30 cellular contexts compared by ENCODE assay signal in the genomic region with DNA sequence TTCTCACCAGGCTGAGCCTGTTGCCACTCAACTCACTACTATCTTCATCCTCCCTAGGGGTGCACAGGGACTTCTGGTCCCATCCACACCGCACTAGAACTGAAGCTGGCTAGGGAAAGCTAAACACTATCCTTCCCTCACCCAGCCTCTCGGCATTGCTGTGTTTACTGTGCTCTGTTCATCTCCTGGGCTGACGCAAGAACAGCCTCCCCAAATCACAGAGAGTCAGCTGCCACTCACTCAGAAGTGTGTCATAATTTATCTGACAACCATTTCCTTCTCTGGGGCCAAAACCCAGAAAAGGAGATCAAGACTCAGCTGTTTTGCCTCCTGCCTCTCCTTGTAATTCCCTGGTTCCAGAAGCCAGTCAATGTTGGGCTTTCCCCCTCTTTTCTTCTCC.
"Had no signal": no experiment of that assay in that cellular context is flagged by ENCODE, and none has a peak within 500 bp of the region (broad histone marks: within the 10 kb centered on the region; RNA-seq: fewer than 3 reads in every experiment).

No MANE protein-coding gene starts in this region.

- H3K27ac Mint-ChIP-seq: activated CD4-positive, alpha-beta memory T cell treated with anti-CD3 and anti-CD28 coated beads for 36 hours; activated CD4-positive, alpha-beta T cell treated with anti-CD3 and anti-CD28 coated beads for 36 hours; activated CD4-positive, alpha-beta T cell treated with anti-CD3 and anti-CD28 coated beads, Interleukin-2, amount 10 ng/mL, durations not matched to agents 24 days and 14 days; activated CD8-positive, alpha-beta memory T cell treated with anti-CD3 and anti-CD28 coated beads, Interleukin-2, amount 10 ng/mL, durations not matched to agents 7 days and 5 days; activated CD8-positive, alpha-beta T cell treated with anti-CD3 and anti-CD28 coated beads, Interleukin-2, amount 10 ng/mL, durations not matched to agents 7 days and 5 days; activated naive CD4-positive, alpha-beta T cell treated with anti-CD3 and anti-CD28 coated beads, Interleukin-2, amount 10 ng/mL, durations not matched to agents 7 days and 5 days; activated naive CD4-positive, alpha-beta T cell treated with anti-CD3 and anti-CD28 coated beads, Interleukin-2, amount 50 U/mL, for 72 hours; activated naive CD8-positive, alpha-beta T cell treated with anti-CD3 and anti-CD28 coated beads, Interleukin-2, amount 10 ng/mL, durations not matched to agents 7 days and 5 days; activated T-helper 1 cell treated with anti-CD3 and anti-CD28 coated beads, Interleukin-12 subunit alpha, Interleukin-12 subunit beta, Interleukin-2, Interleukin-4 antibody, amounts not matched to agents 30 ng/mL and 10 ng/mL and 1 ng/mL, durations not matched to agents 14 hours and 24 hours and 36 hours; activated T-helper 2 cell treated with anti-CD3 and anti-CD28 coated beads, Interferon-gamma antibody, Interleukin-2, Interleukin-4, amounts not matched to agents 10 μg/mL and 5 μg/mL and 100 μg/mL, durations not matched to agents 14 hours and 24 hours and 36 hours; effector memory CD8-positive, alpha-beta T cell had no signal

- ATAC-seq: activated CD4-positive, alpha-beta T cell treated with anti-CD3 and anti-CD28 coated beads for 36 hours; activated CD8-positive, alpha-beta memory T cell treated with anti-CD3 and anti-CD28 coated beads, Interleukin-2, amount 10 ng/mL, durations not matched to agents 7 days and 5 days; activated CD8-positive, alpha-beta T cell treated with anti-CD3 and anti-CD28 coated beads, Interleukin-2, amount 10 ng/mL, durations not matched to agents 7 days and 5 days; activated naive CD4-positive, alpha-beta T cell treated with anti-CD3 and anti-CD28 coated beads, Interleukin-2, amount 50 U/mL, for 72 hours; effector memory CD8-positive, alpha-beta T cell; esophagus mucosa had no signal

- FAIRE-seq: astrocyte, colon, frontal cortex had no signal

- H3K4me3 Mint-ChIP-seq: activated CD4-positive, alpha-beta memory T cell treated with anti-CD3 and anti-CD28 coated beads for 36 hours; activated CD4-positive, alpha-beta T cell treated with anti-CD3 and anti-CD28 coated beads for 36 hours; activated CD4-positive, alpha-beta T cell treated with anti-CD3 and anti-CD28 coated beads, Interleukin-2, amount 10 ng/mL, durations not matched to agents 24 days and 14 days; activated CD8-positive, alpha-beta memory T cell treated with anti-CD3 and anti-CD28 coated beads, Interleukin-2, amount 10 ng/mL, durations not matched to agents 7 days and 5 days; activated CD8-positive, alpha-beta T cell treated with anti-CD3 and anti-CD28 coated beads, Interleukin-2, amount 10 ng/mL, durations not matched to agents 7 days and 5 days; activated naive CD4-positive, alpha-beta T cell treated with anti-CD3 and anti-CD28 coated beads, Interleukin-2, amount 10 ng/mL, durations not matched to agents 7 days and 5 days; activated naive CD8-positive, alpha-beta T cell treated with anti-CD3 and anti-CD28 coated beads, Interleukin-2, amount 10 ng/mL, durations not matched to agents 7 days and 5 days; activated T-helper 1 cell treated with anti-CD3 and anti-CD28 coated beads, Interleukin-12 subunit alpha, Interleukin-12 subunit beta, Interleukin-2, Interleukin-4 antibody, amounts not matched to agents 30 ng/mL and 10 ng/mL and 1 ng/mL, durations not matched to agents 14 hours and 24 hours and 36 hours; effector memory CD8-positive, alpha-beta T cell had no signal

- H3K4me1 Mint-ChIP-seq: activated CD4-positive, alpha-beta T cell treated with anti-CD3 and anti-CD28 coated beads for 36 hours; activated CD4-positive, alpha-beta T cell treated with anti-CD3 and anti-CD28 coated beads, Interleukin-2, amount 10 ng/mL, durations not matched to agents 24 days and 14 days; activated CD8-positive, alpha-beta memory T cell treated with anti-CD3 and anti-CD28 coated beads, Interleukin-2, amount 10 ng/mL, durations not matched to agents 7 days and 5 days; activated naive CD4-positive, alpha-beta T cell treated with anti-CD3 and anti-CD28 coated beads, Interleukin-2, amount 10 ng/mL, durations not matched to agents 7 days and 5 days; activated naive CD8-positive, alpha-beta T cell treated with anti-CD3 and anti-CD28 coated beads, Interleukin-2, amount 10 ng/mL, durations not matched to agents 7 days and 5 days had no signal

- DNase-seq: activated CD4-positive, alpha-beta memory T cell treated with anti-CD3 and anti-CD28 coated beads for 36 hours; activated CD4-positive, alpha-beta T cell treated with anti-CD3 and anti-CD28 coated beads for 36 hours; activated CD4-positive, alpha-beta T cell treated with anti-CD3 and anti-CD28 coated beads, Interleukin-2, amount 10 ng/mL, durations not matched to agents 24 days and 14 days; activated CD4-positive, CD25-positive, alpha-beta regulatory T cell; activated CD4-positive, CD25-positive, alpha-beta regulatory T cell treated with anti-CD3 and anti-CD28 coated beads, Interleukin-2, amount 50 U/mL, for 72 hours; activated CD8-positive, alpha-beta memory T cell treated with anti-CD3 and anti-CD28 coated beads, Interleukin-2, amount 10 ng/mL, durations not matched to agents 7 days and 5 days; activated CD8-positive, alpha-beta memory T cell treated with anti-CD3 and anti-CD28 coated beads, Interleukin-2, amount 50 U/mL, for 4 hours; activated CD8-positive, alpha-beta T cell treated with anti-CD3 and anti-CD28 coated beads, Interleukin-2, amount 10 ng/mL, durations not matched to agents 7 days and 5 days; activated gamma-delta T cell; activated naive CD4-positive, alpha-beta T cell; activated naive CD4-positive, alpha-beta T cell treated with anti-CD3 and anti-CD28 coated beads, Interleukin-2, amount 10 ng/mL, durations not matched to agents 7 days and 5 days; activated naive CD8-positive, alpha-beta T cell treated with anti-CD3 and anti-CD28 coated beads, Interleukin-2, amount 10 ng/mL, durations not matched to agents 7 days and 5 days; activated T-cell treated with anti-CD3 and anti-CD28 coated beads, Interleukin-2, amount 50 U/mL, for 1 hour; activated T-cell treated with anti-CD3 and anti-CD28 coated beads, Interleukin-2, amount 50 U/mL, for 48 hours; anterior cingulate cortex; brain microvascular endothelial cell; cortex of kidney; dermis blood vessel endothelial cell; effector CD4-positive, alpha-beta T cell; effector memory CD8-positive, alpha-beta T cell; foreskin fibroblast; head of caudate nucleus; T-helper 2 cell had no signal

- H3K36me3 ChIP-seq: brain microvascular endothelial cell had no signal

- H3K36me3 Mint-ChIP-seq: activated CD4-positive, alpha-beta memory T cell treated with anti-CD3 and anti-CD28 coated beads for 36 hours; activated CD8-positive, alpha-beta memory T cell treated with anti-CD3 and anti-CD28 coated beads, Interleukin-2, amount 10 ng/mL, durations not matched to agents 7 days and 5 days; activated naive CD4-positive, alpha-beta T cell treated with anti-CD3 and anti-CD28 coated beads, Interleukin-2, amount 10 ng/mL, durations not matched to agents 7 days and 5 days; activated naive CD4-positive, alpha-beta T cell treated with anti-CD3 and anti-CD28 coated beads, Interleukin-2, amount 50 U/mL, for 72 hours; activated naive CD8-positive, alpha-beta T cell treated with anti-CD3 and anti-CD28 coated beads, Interleukin-2, amount 10 ng/mL, durations not matched to agents 7 days and 5 days had no signal

- H3K9me3 Mint-ChIP-seq: activated CD4-positive, alpha-beta memory T cell treated with anti-CD3 and anti-CD28 coated beads for 36 hours; activated CD4-positive, alpha-beta T cell treated with anti-CD3 and anti-CD28 coated beads, Interleukin-2, amount 10 ng/mL, durations not matched to agents 24 days and 14 days; activated naive CD4-positive, alpha-beta T cell treated with anti-CD3 and anti-CD28 coated beads, Interleukin-2, amount 10 ng/mL, durations not matched to agents 7 days and 5 days; activated naive CD4-positive, alpha-beta T cell treated with anti-CD3 and anti-CD28 coated beads, Interleukin-2, amount 50 U/mL, for 72 hours; activated naive CD8-positive, alpha-beta T cell treated with anti-CD3 and anti-CD28 coated beads, Interleukin-2, amount 10 ng/mL, durations not matched to agents 7 days and 5 days; activated T-helper 1 cell treated with anti-CD3 and anti-CD28 coated beads, Interleukin-12 subunit alpha, Interleukin-12 subunit beta, Interleukin-2, Interleukin-4 antibody, amounts not matched to agents 30 ng/mL and 10 ng/mL and 1 ng/mL, durations not matched to agents 14 hours and 24 hours and 36 hours; activated T-helper 2 cell treated with anti-CD3 and anti-CD28 coated beads, Interferon-gamma antibody, Interleukin-2, Interleukin-4, amounts not matched to agents 10 μg/mL and 5 μg/mL and 100 μg/mL, durations not matched to agents 14 hours and 24 hours and 36 hours; effector memory CD8-positive, alpha-beta T cell had no signal

- H3K27me3 ChIP-seq: brain microvascular endothelial cell had no signal

- H3K27ac ChIP-seq: brain microvascular endothelial cell had no signal
